31 cellular contexts compared by ENCODE assay signal in the genomic region with DNA sequence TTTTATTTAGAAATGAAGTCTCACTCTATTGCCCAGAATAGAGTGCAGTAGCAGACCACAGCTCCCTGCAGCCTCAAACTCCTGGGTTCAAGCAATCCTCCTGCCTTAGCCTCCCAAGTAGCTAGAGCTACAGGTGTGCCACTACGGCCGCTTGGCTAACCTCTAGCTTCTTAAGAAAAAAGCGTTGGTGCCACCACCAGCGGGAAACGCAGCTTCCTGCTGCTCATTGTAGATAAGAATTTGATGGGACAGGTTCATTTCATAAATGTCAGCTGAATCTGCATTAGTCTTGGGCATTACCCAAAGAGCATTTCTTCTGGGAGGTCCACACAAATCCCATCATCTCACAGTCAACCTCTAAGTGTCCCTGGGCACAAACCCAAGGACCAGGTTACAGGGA.
"Had no signal": no experiment of that assay in that cellular context is flagged by ENCODE, and none has a peak within 500 bp of the region (broad histone marks: within the 10 kb centered on the region; RNA-seq: fewer than 3 reads in every experiment).

No MANE protein-coding gene starts in this region.

- H3K4me3 ChIP-seq: MG63, SJSA1 had no signal

- H3K27me3 ChIP-seq: brain microvascular endothelial cell, MG63, SJSA1 had no signal

- H3K27ac Mint-ChIP-seq: activated B cell treated with CpG ODN at 0.5 μM for 24 hours; activated CD4-positive, alpha-beta memory T cell treated with anti-CD3 and anti-CD28 coated beads for 36 hours; activated naive CD8-positive, alpha-beta T cell; activated naive CD8-positive, alpha-beta T cell treated with anti-CD3 and anti-CD28 coated beads, Interleukin-2, amount 50 U/mL, for 24 hours; activated T-helper 1 cell treated with anti-CD3 and anti-CD28 coated beads, Interleukin-12 subunit alpha, Interleukin-12 subunit beta, Interleukin-2, Interleukin-4 antibody, amounts not matched to agents 30 ng/mL and 10 ng/mL and 1 ng/mL, durations not matched to agents 14 hours and 24 hours and 36 hours had no signal

- DNase-seq: activated B cell treated with CpG ODN at 0.5 μM for 24 hours; activated CD4-positive, alpha-beta memory T cell treated with anti-CD3 and anti-CD28 coated beads for 36 hours; activated CD4-positive, alpha-beta T cell treated with anti-CD3 and anti-CD28 coated beads for 4 hours; activated CD4-positive, alpha-beta T cell treated with anti-CD3 and anti-CD28 coated beads, Interleukin-2, amount 50 U/mL, for 1 hour; activated CD4-positive, CD25-positive, alpha-beta regulatory T cell treated with anti-CD3 and anti-CD28 coated beads, Interleukin-2, amount 50 U/mL, for 72 hours; activated CD8-positive, alpha-beta memory T cell treated with anti-CD3 and anti-CD28 coated beads, Interleukin-2, amount 50 U/mL, for 4 hours; activated effector memory CD4-positive, alpha-beta T cell treated with Interleukin-2 at 50 U/mL for 16 hours; activated naive CD8-positive, alpha-beta T cell treated with anti-CD3 and anti-CD28 coated beads, Interleukin-2, amount 50 U/mL, for 24 hours; activated T-cell treated with anti-CD3 and anti-CD28 coated beads for 4 hours; activated T-cell treated with anti-CD3 and anti-CD28 coated beads, Interleukin-2, amount 50 U/mL, for 4 hours; anterior cingulate cortex; brain microvascular endothelial cell; central memory CD4-positive, alpha-beta T cell; Kasumi-1; KG1; MG63; MV-4-11; NCI-H1092; NCI-H1436 treated with DMSO at 0.1 percent for 48 hours; NCI-H1694 treated with DMSO at 0.1 percent for 48 hours; NCI-H2029; NCI-H345; NCI-H524 treated with DMSO at 0.1 percent for 48 hours; SHP77 treated with DMSO at 0.1 percent for 48 hours; SK-N-SH; T1000 had no signal

- H3K36me3 ChIP-seq: MG63 had no signal

- H3K27me3 Mint-ChIP-seq: activated B cell treated with CpG ODN at 0.5 μM for 24 hours; activated CD4-positive, alpha-beta memory T cell treated with anti-CD3 and anti-CD28 coated beads for 36 hours; activated naive CD8-positive, alpha-beta T cell; activated naive CD8-positive, alpha-beta T cell treated with anti-CD3 and anti-CD28 coated beads, Interleukin-2, amount 50 U/mL, for 24 hours had no signal

- H3K9me3 ChIP-seq: MG63, SJSA1, SK-N-SH had no signal

- H3K4me1 ChIP-seq: SJSA1 had no signal

- H3K9me3 Mint-ChIP-seq: activated B cell treated with CpG ODN at 0.5 μM for 24 hours; activated CD4-positive, alpha-beta memory T cell treated with anti-CD3 and anti-CD28 coated beads for 36 hours; activated naive CD8-positive, alpha-beta T cell treated with anti-CD3 and anti-CD28 coated beads, Interleukin-2, amount 50 U/mL, for 24 hours; activated T-cell treated with anti-CD3 and anti-CD28 coated beads, Interleukin-2, amount 50 U/mL, for 4 hours; activated T-helper 1 cell treated with anti-CD3 and anti-CD28 coated beads, Interleukin-12 subunit alpha, Interleukin-12 subunit beta, Interleukin-2, Interleukin-4 antibody, amounts not matched to agents 30 ng/mL and 10 ng/mL and 1 ng/mL, durations not matched to agents 14 hours and 24 hours and 36 hours had no signal

- H3K4me1 Mint-ChIP-seq: activated B cell treated with CpG ODN at 0.5 μM for 24 hours; activated naive CD8-positive, alpha-beta T cell treated with anti-CD3 and anti-CD28 coated beads, Interleukin-2, amount 50 U/mL, for 24 hours had no signal

- ATAC-seq: activated naive CD8-positive, alpha-beta T cell treated with anti-CD3 and anti-CD28 coated beads, Interleukin-2, amount 50 U/mL, for 24 hours; activated T-cell treated with anti-CD3 and anti-CD28 coated beads, Interleukin-2, amount 50 U/mL, for 4 hours; Panc1 had no signal

- H3K27ac ChIP-seq: brain microvascular endothelial cell, SJSA1, VCaP had no signal

- H3K4me3 Mint-ChIP-seq: activated B cell treated with CpG ODN at 0.5 μM for 24 hours; activated CD4-positive, alpha-beta memory T cell treated with anti-CD3 and anti-CD28 coated beads for 36 hours; activated naive CD8-positive, alpha-beta T cell; activated naive CD8-positive, alpha-beta T cell treated with anti-CD3 and anti-CD28 coated beads, Interleukin-2, amount 50 U/mL, for 24 hours; activated T-cell treated with anti-CD3 and anti-CD28 coated beads, Interleukin-2, amount 50 U/mL, for 4 hours; activated T-helper 1 cell treated with anti-CD3 and anti-CD28 coated beads, Interleukin-12 subunit alpha, Interleukin-12 subunit beta, Interleukin-2, Interleukin-4 antibody, amounts not matched to agents 30 ng/mL and 10 ng/mL and 1 ng/mL, durations not matched to agents 14 hours and 24 hours and 36 hours had no signal
